In the genomic region with DNA sequence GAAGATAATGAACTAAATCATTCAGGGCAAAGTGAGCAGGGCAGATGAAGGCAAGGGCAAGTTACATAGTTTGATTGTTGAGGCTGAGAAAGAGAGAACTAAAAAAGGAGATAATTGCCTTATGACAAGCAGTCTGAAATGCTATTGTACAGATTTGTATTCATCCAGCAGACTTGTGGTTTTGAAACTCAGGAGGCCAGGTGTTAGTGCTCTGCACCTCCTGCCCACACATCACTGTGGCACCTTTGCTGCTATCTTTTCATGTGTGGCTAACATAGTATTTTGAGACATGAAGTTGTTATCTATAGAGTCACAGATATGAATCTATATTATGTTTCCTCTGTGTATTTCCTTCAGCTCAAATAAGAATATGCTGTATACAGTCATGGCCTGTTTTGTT, we compare ENCODE assay signal across 13 cellular contexts. TPM values are rescaled to one million over a fixed set of nuclear protein-coding genes. Genes with fewer than 3 reads are reported as not detected.
DNase-seq lines count a peak whose midpoint lies in the region; ATAC-seq, FAIRE-seq and TF ChIP-seq lines count a peak whose summit lies in the region.
"Had no signal": no experiment of that assay in that cellular context is flagged by ENCODE, and none has a peak within 500 bp of the region (broad histone marks: within the 10 kb centered on the region; RNA-seq: fewer than 3 reads in every experiment).

No MANE protein-coding gene starts in this region.

- intact Hi-C loops in pancreas (cut with DNase I), result no loop called here

- FAIRE-seq in D721Med (lab: Jason Lieb, UNC) (no peak), pancreas (lab: Jason Lieb, UNC) (no peak)
- FAIRE-seq: endometrium had no signal

- H3K4me1 ChIP-seq in CD8-positive, alpha-beta memory T cell (ENCODE audit: insufficient read depth, low read length), result peaks cover 31% of the 10 kb centered on the region
- no peaks in the 10 kb centered on the region for H3K4me1 ChIP-seq in pancreas

- peak overlapping the region; percentile 38 for H2AFZ ChIP-seq in SU-DHL-6 (ENCODE audit: low read depth, low read length, severe bottlenecking)

- H3K27ac Mint-ChIP-seq in CD8-positive, alpha-beta memory T cell, result peak overlapping the region in 7 of 8 donors; percentile 9 to 74 (median 48)
- H3K27ac Mint-ChIP-seq: IgD-negative memory B cell had no signal

- no peak overlapping the region for H3K4me3 ChIP-seq in CD8-positive, alpha-beta memory T cell (ENCODE audit: low read length)
- H3K4me3 ChIP-seq in SU-DHL-6 (ENCODE audit: insufficient read depth, low read length, poor library complexity, severe bottlenecking) (no peak overlapping the region), pancreas (no peak overlapping the region)

- H3K4me3 Mint-ChIP-seq in CD8-positive, alpha-beta memory T cell, result peak overlapping the region in 6 of 7 donors; percentile 0 to 51 (median 6)
- H3K4me3 Mint-ChIP-seq: neural crest cell had no signal

- H4K20me1 ChIP-seq in SU-DHL-6 (ENCODE audit: low read depth, low read length), result no peaks in the 10 kb centered on the region

- peaks cover 29 to 42% (median 39%) of the 10 kb centered on the region in 3 donors for H3K4me1 Mint-ChIP-seq in CD8-positive, alpha-beta memory T cell
- H3K4me1 Mint-ChIP-seq: neural crest cell had no signal

- CTCF ChIA-PET in CD8-positive, alpha-beta memory T cell (lab: Charles Lee), result interaction anchor here (1.2 kb wide), 1 partner anchor 18 kb away, joined by 3 read pairs; no protein-coding TSS in a partner anchor

- H3K4me2 ChIP-seq in SU-DHL-6 (ENCODE audit: low read depth, low read length, poor library complexity, severe bottlenecking), result peak overlapping the region; percentile 64

- H3K9ac ChIP-seq in SU-DHL-6 (ENCODE audit: low read length), result peak overlapping the region; percentile 48

- no peaks in the 10 kb centered on the region for H3K27me3 ChIP-seq in CD8-positive, alpha-beta memory T cell (ENCODE audit: insufficient read depth, low read length, poor library complexity, severe bottlenecking)
- H3K27me3 ChIP-seq in SU-DHL-6 (ENCODE audit: low read length) (no peaks in the 10 kb centered on the region), pancreas (no peaks in the 10 kb centered on the region)

- H3K36me3 ChIP-seq in CD8-positive, alpha-beta memory T cell (ENCODE audit: insufficient read depth, low read length), result no peaks in the 10 kb centered on the region
- no peaks in the 10 kb centered on the region for H3K36me3 ChIP-seq in SU-DHL-6 (ENCODE audit: low read length)
- H3K36me3 ChIP-seq in pancreas, result no peaks in the 10 kb centered on the region

- DNase-seq in CD8-positive, alpha-beta memory T cell, result peak in 1 of 5 donors; percentile 12
- DNase-seq in D721Med (ENCODE audit: insufficient read length, low spot score) (no peak), amniotic stem cell (lab: John Stamatoyannopoulos, UW) (no peak), pancreas (no peak)
- DNase-seq: NCI-H774, T1000 had no signal

- peak; percentile 95 for ATAC-seq in GM18867 (IDR thresholded peaks at IDR 0.05; ENCODE audit: unreplicated experiment)
- peak; percentile 89 for ATAC-seq in HG02798 (IDR thresholded peaks at IDR 0.05; ENCODE audit: poor library complexity, unreplicated experiment)
- no peak for ATAC-seq in pancreas
- ATAC-seq in esophagus mucosa, result no peak

- no peaks in the 10 kb centered on the region for H3K79me2 ChIP-seq in SU-DHL-6 (ENCODE audit: insufficient read depth, low read length)

- POLR2A ChIA-PET in CD8-positive, alpha-beta memory T cell (lab: Charles Lee), result no interaction called here

- no peaks in the 10 kb centered on the region for H3K9me2 ChIP-seq in SU-DHL-6 (replicated peaks; ENCODE audit: insufficient read depth, low read length)

- H3F3A ChIP-seq in SU-DHL-6 (ENCODE audit: insufficient read depth), result peaks cover 16% of the 10 kb centered on the region

- H3K27ac ChIP-seq in CD8-positive, alpha-beta memory T cell (ENCODE audit: low read depth, low read length), result no peak overlapping the region
- H3K27ac ChIP-seq in SU-DHL-6 (ENCODE audit: low read depth, low read length), result peak overlapping the region; percentile 93
- H3K27ac ChIP-seq in pancreas, result no peak overlapping the region

- peaks cover 1 to 5% (median 3%) of the 10 kb centered on the region in 3 donors for H3K36me3 Mint-ChIP-seq in CD8-positive, alpha-beta memory T cell

- no peaks in the 10 kb centered on the region for H3K27me3 Mint-ChIP-seq in CD8-positive, alpha-beta memory T cell
- H3K27me3 Mint-ChIP-seq: IgD-negative memory B cell had no signal

- no peaks in the 10 kb centered on the region for H3K9me3 ChIP-seq in CD8-positive, alpha-beta memory T cell (ENCODE audit: low read length)
- H3K9me3 ChIP-seq in SU-DHL-6 (ENCODE audit: insufficient read depth, low read length), result no peaks in the 10 kb centered on the region
- H3K9me3 ChIP-seq in pancreas, result no peaks in the 10 kb centered on the region

- TF ChIP-seq CTCF in SU-DHL-6 (IDR thresholded peaks at IDR 0.05; ENCODE audit: insufficient read depth, low read length, poor library complexity, severe bottlenecking), result no peak
- TF ChIP-seq CTCF in D721Med (IDR thresholded peaks at IDR 0.05; ENCODE audit: insufficient read depth, missing control alignments), result no peak
- no peak for TF ChIP-seq CTCF in pancreas (IDR thresholded peaks at IDR 0.05)

- no peaks in the 10 kb centered on the region for H3K9me3 Mint-ChIP-seq in CD8-positive, alpha-beta memory T cell

RNA-seq across cellular contexts. Expression of a gene that starts 24.3 kb away (rescaled TPM):
- 10 to 100 TPM; 59.9 to 61.7 TPM for total RNA-seq in CD8-positive, alpha-beta memory T cell
- 57.0 TPM for polyA plus RNA-seq in CD8-positive, alpha-beta memory T cell
- total RNA-seq in pancreas (10 to 100 TPM; 25.7 to 34.4 (median 30.4) TPM), esophagus mucosa (38.9 TPM)
- 10 to 100 TPM; 16.4 to 20.7 TPM for polyA plus RNA-seq in pancreas

Comparison
In these comparisons a context has a peak if more than half of its experiments do, and no peak if none do; other contexts are left out.
1. ATAC-seq: peak in GM18867 (single experiment) and HG02798 (single experiment); none in pancreas (0 of 4) and esophagus mucosa (single experiment).